Comparison of ENCODE assay signal across 32 cellular contexts in genomic region chr11:65976216-65977176, GRCh38. TPM values are rescaled to one million over a fixed set of nuclear protein-coding genes. Genes with fewer than 3 reads are reported as not detected.
A peak's percentile ranks its signal among the peaks of the same experiment; 100 is the strongest.
DNase-seq lines count a peak whose midpoint lies in the region; ATAC-seq and TF ChIP-seq lines count a peak whose summit lies in the region.
"Had no signal": no experiment of that assay in that cellular context is flagged by ENCODE, and none has a peak within 500 bp of the region (broad histone marks: within the 10 kb centered on the region; RNA-seq: fewer than 3 reads in every experiment).

No MANE protein-coding gene starts in this region.

- H3K27ac ChIP-seq in SK-N-SH (ENCODE audit: low read depth in 2 of 2, low read length in 1 of 2) (no peak overlapping the region), WERI-Rb-1 (no peak overlapping the region), breast epithelium (no peak overlapping the region)
- H3K27ac ChIP-seq: 22Rv1, ascending aorta, sigmoid colon, thoracic aorta, vagina had no signal

- peaks cover 17% of the 10 kb centered on the region for H3F3A ChIP-seq in SK-N-SH (replicated peaks; ENCODE audit: insufficient read depth)

- intact Hi-C loops in Calu3 (cut with micrococcal nuclease; ENCODE audit: unreplicated experiment) (no loop called here), breast epithelium (cut with DNase I; ENCODE audit: low total_unique reads) (no loop called here)

- H3K4me2 ChIP-seq in SK-N-SH, result no peak overlapping the region

- H3K27ac Mint-ChIP-seq in Calu3 (ENCODE audit: unreplicated experiment) (peak overlapping the region; percentile 30), T-helper 17 cell (peak overlapping the region; percentile 57), immature natural killer cell (peak overlapping the region in 4 of 6 donors; percentile 33 to 61 (median 52)), chondrocyte (ENCODE audit: unreplicated experiment) (no peak overlapping the region)
- H3K27ac Mint-ChIP-seq: activated CD4-positive, alpha-beta T cell treated with anti-CD3 and anti-CD28 coated beads for 36 hours; activated T-helper 2 cell treated with anti-CD3 and anti-CD28 coated beads, Interferon-gamma antibody, Interleukin-2, Interleukin-4, amounts not matched to agents 10 μg/mL and 5 μg/mL and 100 μg/mL, durations not matched to agents 14 hours and 24 hours and 36 hours; progenitor cell of endocrine pancreas had no signal

- TF ChIP-seq RAD21 in SK-N-SH (IDR thresholded peaks at IDR 0.05; ENCODE audit: low read length), result no peak

- no peak for TF ChIP-seq EP300 in SK-N-SH (IDR thresholded peaks at IDR 0.05; ENCODE audit: borderline replicate concordance in 1 of 2, low read depth in 1 of 2, low read length in 1 of 2)

- DNase-seq in SK-N-SH, result peak; percentile 17
- DNase-seq in Calu3, result no peak
- DNase-seq in T-helper 17 cell, result no peak
- DNase-seq in immature natural killer cell, result peak in 1 of 3 donors; percentile 27
- DNase-seq in WERI-Rb-1, result no peak
- no peak for DNase-seq in chondrocyte (ENCODE audit: low spot score)
- DNase-seq in breast epithelium (ENCODE audit: low spot score in 2 of 2), result no peak
- DNase-seq: activated CD4-positive, alpha-beta T cell treated with anti-CD3 and anti-CD28 coated beads for 36 hours; CD4-positive, alpha-beta memory T cell; dermis blood vessel endothelial cell; hypothalamus; KBM-7; MG63; NCI-H2029 treated with DMSO at 0.1 percent for 48 hours; NCI-H345; NCI-H748 treated with DMSO at 0.1 percent for 48 hours; RPMI8226; sigmoid colon; stimulated activated CD4-positive, alpha-beta T cell treated with anti-CD3 and anti-CD28 coated beads, Interleukin-4, amount 100 ng/mL, for 24 hours; stimulated activated naive CD8-positive, alpha-beta T cell treated with anti-CD3 and anti-CD28 coated beads, Interleukin-15, Interleukin-2, amounts not matched to agents 100 U/mL and 50 U/mL, for 24 hours; T-helper 2 cell had no signal

- H3K36me3 ChIP-seq in SK-N-SH (replicated peaks in 1 of 2; ENCODE audit: control insufficient read depth in 1 of 2, insufficient read depth in 2 of 2, low read length in 1 of 2) (peaks cover 14 to 45% of the 10 kb centered on the region in 2 experiments), WERI-Rb-1 (peaks cover 42% of the 10 kb centered on the region), breast epithelium (no peaks in the 10 kb centered on the region)

- CTCF ChIA-PET in SK-N-SH (lab: Yijun Ruan, JAX) (interaction anchor here (0.7 to 1.6 kb wide), 5 partner anchors 87 to 232 kb away, joined by 3 to 5 read pairs (median 3); partner anchors contain the start of gene FIBP), Calu3 (lab: Charles Lee) (interaction anchor here (1.9 kb wide), 1 partner anchor 86 kb away, joined by 4 read pairs; the partner anchor contains the start of gene CCDC85B)

- no peaks in the 10 kb centered on the region for H3K4me1 ChIP-seq in SK-N-SH (ENCODE audit: control insufficient read depth in 1 of 2, insufficient read depth in 2 of 2, low read depth in 1 of 2, low read length in 1 of 2)
- H3K4me1 ChIP-seq in breast epithelium, result no peaks in the 10 kb centered on the region
- H3K4me1 ChIP-seq: ascending aorta, sigmoid colon, vagina had no signal

- BruUV-seq in Calu3 (replicated peaks; lab: Mats Ljungman, UMichigan), result no TSS peak

- H3K4me1 Mint-ChIP-seq in Calu3 (ENCODE audit: low read depth, unreplicated experiment) (peaks cover 8% of the 10 kb centered on the region), T-helper 17 cell (peaks cover 8% of the 10 kb centered on the region), immature natural killer cell (peaks cover 22 to 33% of the 10 kb centered on the region in 2 donors), chondrocyte (ENCODE audit: low read depth) (no peaks in the 10 kb centered on the region)
- H3K4me1 Mint-ChIP-seq: activated CD4-positive, alpha-beta T cell treated with anti-CD3 and anti-CD28 coated beads for 36 hours had no signal

- no peak overlapping the region for H2AFZ ChIP-seq in SK-N-SH (ENCODE audit: low read depth)

- ATAC-seq in SK-N-SH treated with all-trans-retinoic acid at 6 μM for 48 hours (no peak), T-helper 17 cell (no peak)
- ATAC-seq: activated CD4-positive, alpha-beta T cell treated with anti-CD3 and anti-CD28 coated beads for 36 hours; stimulated activated naive CD8-positive, alpha-beta T cell treated with anti-CD3 and anti-CD28 coated beads, Interleukin-15, Interleukin-2, amounts not matched to agents 100 U/mL and 50 U/mL, for 24 hours had no signal

- H3K9me2 ChIP-seq in SK-N-SH, result no peaks in the 10 kb centered on the region

- H3K4me3 ChIP-seq in SK-N-SH (ENCODE audit: low read depth in 2 of 2, low read length in 1 of 2) (no peak overlapping the region), WERI-Rb-1 (ENCODE audit: low read depth, low read length) (no peak overlapping the region), breast epithelium (no peak overlapping the region)
- H3K4me3 ChIP-seq: ascending aorta, MG63, sigmoid colon, thoracic aorta, vagina had no signal

- H3K9me3 Mint-ChIP-seq in Calu3 (ENCODE audit: low read depth, unreplicated experiment) (no peaks in the 10 kb centered on the region), immature natural killer cell (no peaks in the 10 kb centered on the region), chondrocyte (ENCODE audit: low read depth) (no peaks in the 10 kb centered on the region)
- H3K9me3 Mint-ChIP-seq: activated T-helper 2 cell treated with anti-CD3 and anti-CD28 coated beads, Interferon-gamma antibody, Interleukin-2, Interleukin-4, amounts not matched to agents 10 μg/mL and 5 μg/mL and 100 μg/mL, durations not matched to agents 14 hours and 24 hours and 36 hours; CD4-positive, alpha-beta memory T cell had no signal

- no peak overlapping the region for H3K4me3 Mint-ChIP-seq in Calu3 (ENCODE audit: low read depth, unreplicated experiment)
- peak overlapping the region; percentile 55 for H3K4me3 Mint-ChIP-seq in T-helper 17 cell
- peak overlapping the region in 3 of 5 donors; percentile 38 to 56 (median 42) for H3K4me3 Mint-ChIP-seq in immature natural killer cell
- H3K4me3 Mint-ChIP-seq in chondrocyte (ENCODE audit: unreplicated experiment), result no peak overlapping the region
- H3K4me3 Mint-ChIP-seq: activated CD4-positive, alpha-beta T cell treated with anti-CD3 and anti-CD28 coated beads for 36 hours; activated naive CD8-positive, alpha-beta T cell; CD4-positive, alpha-beta memory T cell had no signal

- no peak for TF ChIP-seq CTCF in SK-N-SH (IDR thresholded peaks at IDR 0.05)
- no peak for TF ChIP-seq CTCF in Calu3 (IDR thresholded peaks at IDR 0.05; ENCODE audit: unreplicated experiment)
- TF ChIP-seq CTCF in WERI-Rb-1 (IDR thresholded peaks at IDR 0.05; ENCODE audit: low read depth, low read length), result no peak
- TF ChIP-seq CTCF in chondrocyte (IDR thresholded peaks at IDR 0.05), result no peak
- no peak for TF ChIP-seq CTCF in breast epithelium (IDR thresholded peaks at IDR 0.05)

- H3K79me2 ChIP-seq in SK-N-SH (ENCODE audit: insufficient read depth), result no peaks in the 10 kb centered on the region

- WGBS in SK-N-SH (ENCODE audit: low lambda C conversion rate), result 93% methylated on average over 38 of the region's 43 CpGs

- H4K20me1 ChIP-seq in SK-N-SH (ENCODE audit: insufficient read depth), result no peaks in the 10 kb centered on the region

- H3K27me3 Mint-ChIP-seq in Calu3 (ENCODE audit: unreplicated experiment) (no peaks in the 10 kb centered on the region), T-helper 17 cell (no peaks in the 10 kb centered on the region), immature natural killer cell (ENCODE audit: low read depth in 3 of 3) (peaks cover 2 to 10% (median 5%) of the 10 kb centered on the region in 3 donors), chondrocyte (ENCODE audit: low read depth) (no peaks in the 10 kb centered on the region)
- H3K27me3 Mint-ChIP-seq: activated CD4-positive, alpha-beta T cell treated with anti-CD3 and anti-CD28 coated beads for 36 hours; activated naive CD8-positive, alpha-beta T cell; CD4-positive, alpha-beta memory T cell; progenitor cell of endocrine pancreas had no signal

- H3K27me3 ChIP-seq in SK-N-SH (ENCODE audit: insufficient read depth) (no peaks in the 10 kb centered on the region), WERI-Rb-1 (ENCODE audit: insufficient read depth, low read depth, severe bottlenecking) (no peaks in the 10 kb centered on the region), breast epithelium (no peaks in the 10 kb centered on the region)
- H3K27me3 ChIP-seq: ascending aorta, MG63, sigmoid colon, vagina had no signal

- H3K9me3 ChIP-seq in SK-N-SH (no peaks in the 10 kb centered on the region), T-helper 17 cell (ENCODE audit: control insufficient read depth, low read length, poor library complexity, severe bottlenecking) (no peaks in the 10 kb centered on the region), WERI-Rb-1 (ENCODE audit: severe bottlenecking) (no peaks in the 10 kb centered on the region), breast epithelium (no peaks in the 10 kb centered on the region)
- H3K9me3 ChIP-seq: ascending aorta, MG63, sigmoid colon, thoracic aorta, vagina had no signal

- POLR2A ChIA-PET in SK-N-SH (lab: Yijun Ruan, JAX), result no interaction called here

- H3K9ac ChIP-seq in SK-N-SH, result no peak overlapping the region

- no peak for TF ChIP-seq POLR2A in breast epithelium (IDR thresholded peaks at IDR 0.05)

- H3K36me3 Mint-ChIP-seq in Calu3 (ENCODE audit: insufficient read depth, unreplicated experiment), result peaks cover 63% of the 10 kb centered on the region
- peaks cover 9% of the 10 kb centered on the region for H3K36me3 Mint-ChIP-seq in T-helper 17 cell (ENCODE audit: low read depth)
- H3K36me3 Mint-ChIP-seq in immature natural killer cell, result peaks cover 13 to 29% (median 14%) of the 10 kb centered on the region in 3 donors
- peaks cover 19% of the 10 kb centered on the region for H3K36me3 Mint-ChIP-seq in chondrocyte (ENCODE audit: low read depth)

RNA-seq across cellular contexts. Expression of gene SART1, which starts 15.0 kb away (rescaled TPM):
- polyA plus RNA-seq in SK-N-SH (2012; rRNA removed) (39.2 and 73.6 TPM in 2 replicates), immature natural killer cell (10 to 100 TPM in 2 of 3 donors, 1 to 10 TPM in 1; 7.5 to 53.0 (median 16.1) TPM)
- polyA plus RNA-seq in SK-N-SH (2012; cell fraction: cytosol; rRNA removed), result 37.0 and 42.0 TPM in 2 replicates
- polyA plus RNA-seq in SK-N-SH (2012; cell fraction: nucleus; rRNA removed), result 77.9 and 98.0 TPM in 2 replicates
- total RNA-seq in Calu3 (2022) (47.2 and 48.3 TPM in 2 replicates), T-helper 17 cell (10 to 100 TPM; 74.2 to 80.9 TPM), chondrocyte (30.3 to 37.3 TPM (median 34.4 TPM) in 3 replicates), breast epithelium (10 to 100 TPM; 55.2 to 68.5 (median 55.9) TPM)

RNA-seq across cellular contexts. Expression of gene EIF1AD, which starts 25.5 kb away (rescaled TPM):
- 28.9 and 31.4 TPM in 2 replicates for polyA plus RNA-seq in SK-N-SH (2012; rRNA removed)
- 21.5 and 28.9 TPM in 2 replicates for polyA plus RNA-seq in SK-N-SH (2012; cell fraction: cytosol; rRNA removed)
- 30.7 and 36.1 TPM in 2 replicates for polyA plus RNA-seq in SK-N-SH (2012; cell fraction: nucleus; rRNA removed)
- 55.1 and 61.1 TPM in 2 replicates for total RNA-seq in Calu3 (2022)
- 100 to 1,000 TPM in 1 of 2 donors, 10 to 100 TPM in 1; 85.2 to 100 TPM for total RNA-seq in T-helper 17 cell
- polyA plus RNA-seq in immature natural killer cell, result 10 to 100 TPM; 14.0 to 26.0 (median 21.0) TPM
- 30.6 to 36.6 TPM (median 34.0 TPM) in 3 replicates for total RNA-seq in chondrocyte
- total RNA-seq in breast epithelium, result 10 to 100 TPM; 31.0 to 33.1 (median 31.0) TPM

RNA-seq across cellular contexts. Expression of gene BANF1, which starts 25.8 kb away (rescaled TPM):
- polyA plus RNA-seq in SK-N-SH (2012; rRNA removed) (311 and 382 TPM in 2 replicates), immature natural killer cell (100 to 1,000 TPM; 212 to 366 (median 295) TPM)
- 356 and 432 TPM in 2 replicates for polyA plus RNA-seq in SK-N-SH (2012; cell fraction: cytosol; rRNA removed)
- 131 and 164 TPM in 2 replicates for polyA plus RNA-seq in SK-N-SH (2012; cell fraction: nucleus; rRNA removed)
- total RNA-seq in Calu3 (2022) (248 and 266 TPM in 2 replicates), T-helper 17 cell (10 to 100 TPM; 47.5 to 58.0 TPM), chondrocyte (178 to 243 TPM (median 187 TPM) in 3 replicates), breast epithelium (10 to 100 TPM; 15.7 to 42.0 (median 37.4) TPM)

RNA-seq across cellular contexts. Expression of gene TSGA10IP, which starts 31.2 kb away (rescaled TPM):
- polyA plus RNA-seq in SK-N-SH (2012; rRNA removed), result not detected in 2 replicates
- 0.01 TPM in 1 of 2 replicates, not detected in the other for polyA plus RNA-seq in SK-N-SH (2012; cell fraction: cytosol; rRNA removed)
- polyA plus RNA-seq in SK-N-SH (2012; cell fraction: nucleus; rRNA removed), result 0.15 TPM in 1 of 2 replicates, not detected in the other
- not detected in 2 replicates for total RNA-seq in Calu3 (2022)
- total RNA-seq in T-helper 17 cell, result not detected
- polyA plus RNA-seq in immature natural killer cell, result not detected
- total RNA-seq in chondrocyte, result not detected in 3 replicates
- not detected for total RNA-seq in breast epithelium
- total RNA-seq: activated CD4-positive, alpha-beta T cell treated with anti-CD3 and anti-CD28 coated beads for 36 hours; activated T-helper 2 cell treated with anti-CD3 and anti-CD28 coated beads, Interferon-gamma antibody, Interleukin-2, Interleukin-4, amounts not matched to agents 10 μg/mL and 5 μg/mL and 100 μg/mL, durations not matched to agents 14 hours and 24 hours and 36 hours; ascending aorta; CD4-positive, alpha-beta memory T cell; dermis blood vessel endothelial cell; endothelial cell of umbilical vein; H4; progenitor cell of endocrine pancreas; thoracic aorta; vagina had no signal
- polyA plus RNA-seq: CD4-positive, alpha-beta memory T cell; endothelial cell of umbilical vein; fibroblast of lung; sigmoid colon had no signal

RNA-seq across cellular contexts. Expression of gene CST6, which starts 35.3 kb away (rescaled TPM):
- 0.60 and 0.90 TPM in 2 replicates for polyA plus RNA-seq in SK-N-SH (2012; rRNA removed)
- polyA plus RNA-seq in SK-N-SH (2012; cell fraction: cytosol; rRNA removed), result 0.24 and 0.52 TPM in 2 replicates
- 0.28 and 0.71 TPM in 2 replicates for polyA plus RNA-seq in SK-N-SH (2012; cell fraction: nucleus; rRNA removed)
- total RNA-seq in Calu3 (2022), result 21.5 and 27.2 TPM in 2 replicates
- not detected for total RNA-seq in T-helper 17 cell
- not detected for polyA plus RNA-seq in immature natural killer cell
- total RNA-seq in chondrocyte, result not detected in 3 replicates
- total RNA-seq in breast epithelium, result under 1 TPM in 2 of 3 donors, not detected in 1; 0.59 to 0.98 TPM
- total RNA-seq: activated CD4-positive, alpha-beta T cell treated with anti-CD3 and anti-CD28 coated beads for 36 hours; CD4-positive, alpha-beta memory T cell; H4; progenitor cell of endocrine pancreas; sigmoid colon had no signal
- polyA plus RNA-seq: CD4-positive, alpha-beta memory T cell had no signal

Comparison
In these comparisons a context has a peak if more than half of its experiments do, and no peak if none do; other contexts are left out.
1. H3K4me3 Mint-ChIP-seq: peak in T-helper 17 cell (single experiment) and immature natural killer cell (3 of 5); none in Calu3 (single experiment) and chondrocyte (single experiment).